ENCODE assay signal across 28 cellular contexts in genomic region chr22:25174156-25174887, GRCh38. TPM values are rescaled to one million over a fixed set of nuclear protein-coding genes. Genes with fewer than 3 reads are reported as not detected.
"Had no signal": no experiment of that assay in that cellular context is flagged by ENCODE, and none has a peak within 500 bp of the region (broad histone marks: within the 10 kb centered on the region; RNA-seq: fewer than 3 reads in every experiment).

No MANE protein-coding gene starts in this region.

- H3K4me1 ChIP-seq: left ventricle myocardium inferior, pancreas, prostate gland, sigmoid colon, spleen, suprapubic skin, upper lobe of right lung, uterus had no signal

- H3K79me2 ChIP-seq: hepatocyte had no signal

- H3K9me3 ChIP-seq: pancreas, prostate gland, suprapubic skin, thoracic aorta, upper lobe of right lung, uterus had no signal

- H3K27ac ChIP-seq: hepatocyte, left ventricle myocardium inferior, pancreas, prostate gland, sigmoid colon, spleen, suprapubic skin, thoracic aorta, tibial artery, upper lobe of right lung, uterus had no signal

- H3K27me3 ChIP-seq: hepatocyte, pancreas, sigmoid colon, spleen, suprapubic skin, tibial artery, upper lobe of right lung, uterus had no signal

- DNase-seq: islet precursor cell; left ventricle myocardium inferior; mesenchymal stem cell; naive thymus-derived CD8-positive, alpha-beta T cell; pancreas; retina; right cardiac atrium; sigmoid colon; small intestine; spleen; stimulated activated CD4-positive, alpha-beta T cell treated with anti-CD3 and anti-CD28 coated beads, Interleukin-4, amount 100 ng/mL, for 24 hours; stimulated activated naive CD4-positive, alpha-beta T cell; tibial artery; trophoblast cell; uterus had no signal

- H3K9me3 Mint-ChIP-seq: stimulated activated effector memory CD8-positive, alpha-beta T cell treated with anti-CD3 and anti-CD28 coated beads, Interleukin-12 subunit alpha, Interleukin-12 subunit beta, amount 100 ng/mL, for 72 hours; stimulated activated naive CD8-positive, alpha-beta T cell treated with anti-CD3 and anti-CD28 coated beads, Interleukin-15, Interleukin-2, amounts not matched to agents 100 ng/mL and 50 ng/mL, for 24 hours had no signal

- H3K4me2 ChIP-seq: hepatocyte had no signal

- H3K27ac Mint-ChIP-seq: stimulated activated effector memory CD8-positive, alpha-beta T cell treated with anti-CD3 and anti-CD28 coated beads, Interleukin-12 subunit alpha, Interleukin-12 subunit beta, amount 100 ng/mL, for 72 hours; stimulated activated naive CD8-positive, alpha-beta T cell treated with anti-CD3 and anti-CD28 coated beads, Interleukin-15, Interleukin-2, amounts not matched to agents 100 ng/mL and 50 ng/mL, for 24 hours had no signal

- H3K4me1 Mint-ChIP-seq: naive thymus-derived CD8-positive, alpha-beta T cell; stimulated activated effector memory CD8-positive, alpha-beta T cell treated with anti-CD3 and anti-CD28 coated beads, Interleukin-12 subunit alpha, Interleukin-12 subunit beta, amount 100 ng/mL, for 72 hours had no signal

- H2AFZ ChIP-seq: hepatocyte had no signal

- H3K27me3 Mint-ChIP-seq: naive thymus-derived CD8-positive, alpha-beta T cell; stimulated activated naive CD8-positive, alpha-beta T cell treated with anti-CD3 and anti-CD28 coated beads, Interleukin-15, Interleukin-2, amounts not matched to agents 100 ng/mL and 50 ng/mL, for 24 hours had no signal

- H3K36me3 ChIP-seq: uterus had no signal

- H3K4me3 ChIP-seq: hepatocyte, left ventricle myocardium inferior, pancreas, prostate gland, sigmoid colon, spleen, suprapubic skin, thoracic aorta, tibial artery, upper lobe of right lung, uterus had no signal

- FAIRE-seq: pancreas, small intestine had no signal

- H3K4me3 Mint-ChIP-seq: naive thymus-derived CD8-positive, alpha-beta T cell; stimulated activated effector memory CD8-positive, alpha-beta T cell treated with anti-CD3 and anti-CD28 coated beads, Interleukin-12 subunit alpha, Interleukin-12 subunit beta, amount 100 ng/mL, for 72 hours; stimulated activated naive CD8-positive, alpha-beta T cell treated with anti-CD3 and anti-CD28 coated beads, Interleukin-15, Interleukin-2, amounts not matched to agents 100 ng/mL and 50 ng/mL, for 24 hours had no signal

- H3K36me3 Mint-ChIP-seq: stimulated activated effector memory CD8-positive, alpha-beta T cell treated with anti-CD3 and anti-CD28 coated beads, Interleukin-12 subunit alpha, Interleukin-12 subunit beta, amount 100 ng/mL, for 72 hours had no signal

- ATAC-seq: naive thymus-derived CD8-positive, alpha-beta T cell; pancreas; right cardiac atrium; stimulated activated effector memory CD8-positive, alpha-beta T cell treated with anti-CD3 and anti-CD28 coated beads, Interleukin-12 subunit alpha, Interleukin-12 subunit beta, amount 100 ng/mL, for 72 hours; upper lobe of right lung had no signal

RNA-seq across cellular contexts. Expression of gene CRYBB3, which starts 25.3 kb away (rescaled TPM):
- total RNA-seq: hepatocyte; kidney epithelial cell; left ventricle myocardium inferior; naive thymus-derived CD8-positive, alpha-beta T cell; omental fat pad; right cardiac atrium; sigmoid colon; spleen; subcutaneous adipose tissue; suprapubic skin; uterus had no signal
- polyA plus RNA-seq: hepatocyte; naive thymus-derived CD8-positive, alpha-beta T cell; neural cell had no signal

RNA-seq across cellular contexts. Expression of gene CRYBB2, which starts 45.1 kb away (rescaled TPM):
- total RNA-seq: kidney epithelial cell; left ventricle myocardium inferior; lung microvascular endothelial cell; mucosa of gallbladder; naive thymus-derived CD8-positive, alpha-beta T cell; omental fat pad; right cardiac atrium; subcutaneous adipose tissue; upper lobe of right lung; uterus had no signal
- polyA plus RNA-seq: hepatocyte; naive thymus-derived CD8-positive, alpha-beta T cell; neural cell; right cardiac atrium had no signal
